Comparison of ENCODE assay signal across 18 cellular contexts in the genomic region with DNA sequence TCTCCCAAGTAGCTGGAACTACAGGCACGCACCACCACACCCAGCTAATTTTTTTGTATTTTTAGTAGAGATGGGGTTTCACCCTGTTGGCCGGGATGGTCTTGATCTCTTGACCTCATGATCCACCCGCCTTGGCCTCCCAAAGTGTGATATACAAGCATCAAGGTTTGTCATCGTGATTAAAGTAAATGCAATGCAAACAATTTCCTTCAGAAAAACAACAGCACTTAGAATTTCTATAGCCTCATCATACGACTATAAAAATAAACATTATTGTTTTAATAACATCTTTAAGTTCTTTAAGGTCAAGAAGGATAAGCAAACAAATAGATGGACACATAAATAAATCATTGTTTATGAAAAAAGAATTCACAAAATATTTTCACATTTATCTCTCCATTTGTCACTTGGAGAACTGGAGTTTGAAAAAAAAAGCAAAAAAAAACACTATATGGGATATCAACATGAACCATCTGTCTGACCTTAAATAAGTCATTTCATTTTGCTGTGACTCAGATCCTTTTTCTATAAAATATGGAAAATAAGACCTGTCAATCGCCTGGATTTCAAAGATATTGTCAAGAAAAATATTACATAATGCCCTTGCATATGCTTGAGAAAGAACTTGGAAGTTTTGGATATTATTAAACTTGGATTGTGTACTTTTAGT.
DNase-seq lines count a peak whose midpoint lies in the region; ATAC-seq, FAIRE-seq and TF ChIP-seq lines count a peak whose summit lies in the region.
"Had no signal": no experiment of that assay in that cellular context is flagged by ENCODE, and none has a peak within 500 bp of the region (broad histone marks: within the 10 kb centered on the region; RNA-seq: fewer than 3 reads in every experiment).

No MANE protein-coding gene starts in this region.

- no peak for TF ChIP-seq CTCF in K562 (IDR thresholded peaks at IDR 0.05 in 2 of 3, conservative IDR thresholded peaks at IDR 0.05 in 1 of 3; ENCODE audit: insufficient read depth in 2 of 3, low read depth in 1 of 3, low read length in 3 of 3)
- TF ChIP-seq CTCF in tibial nerve (IDR thresholded peaks at IDR 0.05) = no peak
- no peak for TF ChIP-seq CTCF in RWPE1 (conservative IDR thresholded peaks at IDR 0.05; ENCODE audit: low read depth)

- CTCF ChIA-PET in K562 (lab: Yijun Ruan, JAX; ENCODE audit: low intra/inter-chr PET ratio) = no interaction called here
- CTCF ChIA-PET in RWPE1 (lab: Yijun Ruan, JAX) = no interaction called here

- POLR2A ChIA-PET in K562 (lab: Yijun Ruan, JAX) = no interaction called here
- POLR2A ChIA-PET in RWPE1 (lab: Yijun Ruan, JAX; ENCODE audit: low non-redundant PET) = no interaction called here

- 0 out of 2 replicates have a peak, but pooled peaks cover 3% of the 10 kb centered on the region for H3K36me3 ChIP-seq in ACC112 (ENCODE audit: insufficient read depth, low read length)
- no peaks in the 10 kb centered on the region for H3K36me3 ChIP-seq in K562 (ENCODE audit: control insufficient read depth, insufficient read depth, low read length)
- H3K36me3 ChIP-seq in tibial nerve = no peaks in the 10 kb centered on the region
- H3K36me3 ChIP-seq: SJCRH30 had no signal

- no peak overlapping the region for H3K4me2 ChIP-seq in K562 (ENCODE audit: insufficient read depth, low read length)
- H3K4me2 ChIP-seq: A549, GM23338 had no signal

- H3K27ac ChIP-seq in ACC112 (ENCODE audit: low read depth, low read length) (peak overlapping the region; percentile 33; the same call in 1 of the 2 replicates), K562 (ENCODE audit: extremely low read depth, low read depth, low read length) (no peak overlapping the region), tibial nerve (no peak overlapping the region), RWPE1 (no peak overlapping the region)
- H3K27ac ChIP-seq: A549, SJCRH30 had no signal

- no peak for FAIRE-seq in HTR-8/SVneo (lab: Jason Lieb, UNC)
- FAIRE-seq in K562 (lab: Jason Lieb, UNC) = peak; percentile 62
- FAIRE-seq: A549 had no signal

- in situ Hi-C loops in K562 (cut with MboI) = no loop called here

- H3K27me3 ChIP-seq in ACC112 (ENCODE audit: insufficient read depth, low read length) (no peaks in the 10 kb centered on the region), K562 (ENCODE audit: control insufficient read depth in 2 of 2, insufficient read depth in 2 of 2, low read length in 2 of 2) (no peaks in the 10 kb centered on the region), tibial nerve (no peaks in the 10 kb centered on the region)
- H3K27me3 ChIP-seq: SJCRH30 had no signal

- H4K20me1 ChIP-seq in K562 (replicated peaks; ENCODE audit: control insufficient read depth, insufficient read depth, low read length) = no peaks in the 10 kb centered on the region

- no peak overlapping the region for H3K9ac ChIP-seq in K562 (ENCODE audit: insufficient read depth in 1 of 2, low read depth in 2 of 2, low read length in 2 of 2)

- no peak overlapping the region for H2AFZ ChIP-seq in ACC112 (ENCODE audit: low read length, unreplicated experiment)
- H2AFZ ChIP-seq in K562 (ENCODE audit: low read depth, low read length) = no peak overlapping the region
- H2AFZ ChIP-seq: GM23338 had no signal

- TF ChIP-seq POLR2A in K562 (conservative IDR thresholded peaks at IDR 0.05) (no peak), tibial nerve (IDR thresholded peaks at IDR 0.05) (no peak)

- 6% methylated on average over 6 of the region's 6 CpGs for WGBS in K562 (ENCODE audit: insufficient coverage, low coverage, missing lambda C conversion rate)
- WGBS in tibial nerve, 2 donors = 80 to 85% methylated on average over 6 of the region's 6 CpGs

- TF ChIP-seq RAD21 in K562 (CRISPR knock-in tag; conservative IDR thresholded peaks at IDR 0.05 in 1 of 2, IDR thresholded peaks at IDR 0.05 in 1 of 2) = no peak

- H3K9me1 ChIP-seq in K562 (ENCODE audit: control insufficient read depth, insufficient read depth, low read length) = no peaks in the 10 kb centered on the region

- H3K4me1 ChIP-seq in ACC112 (ENCODE audit: control insufficient read depth, insufficient read depth, low read length, unreplicated experiment) (peaks cover 17% of the 10 kb centered on the region), K562 (replicated peaks in 1 of 2; ENCODE audit: control insufficient read depth in 2 of 2, insufficient read depth in 2 of 2, low read length in 2 of 2) (no peaks in the 10 kb centered on the region), tibial nerve (peaks cover 0 to 10% (median 0%) of the 10 kb centered on the region in 4 donors)
- H3K4me1 ChIP-seq: A549 had no signal

- DNase-seq in HTR-8/SVneo (ENCODE audit: insufficient read length, low spot score) = peak; percentile 28
- DNase-seq in K562 (ENCODE audit: extremely low read depth in 1 of 4, low spot score in 3 of 4) = no peak
- DNase-seq in iris pigment epithelial cell (ENCODE audit: low read depth) = peak; percentile 59
- DNase-seq in iPS-NIHi7 (ENCODE audit: extremely low spot score) = no peak
- DNase-seq in tibial nerve (ENCODE audit: low spot score in 2 of 2) = no peak
- no peak for DNase-seq in cerebellum (ENCODE audit: low spot score)
- DNase-seq in RWPE1 (ENCODE audit: low spot score) = no peak
- DNase-seq: C1 segment of cervical spinal cord; DMS79 treated with DMSO at 0.1 percent for 48 hours; NCI-H1105; NCI-H187; NCI-H345; NCI-H526 treated with DMSO at 0.1 percent for 48 hours; NK-92 treated with Interleukin-12 subunit alpha and Interleukin-12 subunit beta, amount 100 ng/mL, for 24 hours; SJCRH30 had no signal

- no TSS peak for BruUV-seq in K562 (replicated peaks; lab: Mats Ljungman, UMichigan)

- no peak overlapping the region for H3K4me3 ChIP-seq in ACC112 (ENCODE audit: low read depth, low read length)
- H3K4me3 ChIP-seq in K562 = no peak overlapping the region
- no peak overlapping the region for H3K4me3 ChIP-seq in tibial nerve
- H3K4me3 ChIP-seq: A549, GM23338, SJCRH30 had no signal

- TF ChIP-seq EP300 in K562 (IDR thresholded peaks at IDR 0.05; ENCODE audit: low read length) (no peak), tibial nerve (IDR thresholded peaks at IDR 0.05) (no peak)

- intact Hi-C loops in K562 (cut with micrococcal nuclease) = no loop called here

- ATAC-seq in K562 = no peak
- ATAC-seq: GM23338 had no signal

- H3K9me3 ChIP-seq in K562 (replicated peaks; ENCODE audit: control insufficient read depth, insufficient read depth, low read depth, low read length) (peaks cover 2% of the 10 kb centered on the region), tibial nerve (peaks cover 0 to 28% (median 0%) of the 10 kb centered on the region in 4 donors)
- H3K9me3 ChIP-seq: A549 had no signal

- H3K79me2 ChIP-seq in ACC112 (ENCODE audit: control insufficient read depth, insufficient read depth, low read length, unreplicated experiment) = no peaks in the 10 kb centered on the region
- no peaks in the 10 kb centered on the region for H3K79me2 ChIP-seq in K562 (ENCODE audit: control insufficient read depth, insufficient read depth, low read length)

TF ChIP-seq in K562, 482 proteins besides CTCF, POLR2A, EP300 and RAD21 (continues in another document):
- TF ChIP-seq CBFA2T3 (IDR thresholded peaks at IDR 0.05) (0 out of 2 replicates have a peak, but pooled peaks have one; percentile 13), MEIS2 (IDR thresholded peaks at IDR 0.05; ENCODE audit: partially characterized antibody) (peak; percentile 25), ILF3 (IDR thresholded peaks at IDR 0.05; ENCODE audit: borderline replicate concordance) (no peak), ZNF561 (CRISPR knock-in tag; conservative IDR thresholded peaks at IDR 0.05) (no peak), ZNF785 (CRISPR knock-in tag; IDR thresholded peaks at IDR 0.05) (no peak)
- TF ChIP-seq, protein P1, sequence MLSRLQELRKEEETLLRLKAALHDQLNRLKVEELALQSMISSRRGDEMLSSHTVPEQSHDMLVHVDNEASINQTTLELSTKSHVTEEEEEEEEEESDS (CRISPR knock-in tag; IDR thresholded peaks at IDR 0.05) = no peak
- TF ChIP-seq, protein P2, sequence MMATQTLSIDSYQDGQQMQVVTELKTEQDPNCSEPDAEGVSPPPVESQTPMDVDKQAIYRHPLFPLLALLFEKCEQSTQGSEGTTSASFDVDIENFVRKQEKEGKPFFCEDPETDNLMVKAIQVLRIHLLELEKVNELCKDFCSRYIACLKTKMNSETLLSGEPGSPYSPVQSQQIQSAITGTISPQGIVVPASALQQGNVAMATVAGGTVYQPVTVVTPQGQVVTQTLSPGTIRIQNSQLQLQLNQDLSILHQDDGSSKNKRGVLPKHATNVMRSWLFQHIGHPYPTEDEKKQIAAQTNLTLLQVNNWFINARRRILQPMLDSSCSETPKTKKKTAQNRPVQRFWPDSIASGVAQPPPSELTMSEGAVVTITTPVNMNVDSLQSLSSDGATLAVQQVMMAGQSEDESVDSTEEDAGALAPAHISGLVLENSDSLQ (IDR thresholded peaks at IDR 0.05) = 0 out of 2 replicates have a peak, but pooled peaks have one; percentile 39
- TF ChIP-seq, protein P3, sequence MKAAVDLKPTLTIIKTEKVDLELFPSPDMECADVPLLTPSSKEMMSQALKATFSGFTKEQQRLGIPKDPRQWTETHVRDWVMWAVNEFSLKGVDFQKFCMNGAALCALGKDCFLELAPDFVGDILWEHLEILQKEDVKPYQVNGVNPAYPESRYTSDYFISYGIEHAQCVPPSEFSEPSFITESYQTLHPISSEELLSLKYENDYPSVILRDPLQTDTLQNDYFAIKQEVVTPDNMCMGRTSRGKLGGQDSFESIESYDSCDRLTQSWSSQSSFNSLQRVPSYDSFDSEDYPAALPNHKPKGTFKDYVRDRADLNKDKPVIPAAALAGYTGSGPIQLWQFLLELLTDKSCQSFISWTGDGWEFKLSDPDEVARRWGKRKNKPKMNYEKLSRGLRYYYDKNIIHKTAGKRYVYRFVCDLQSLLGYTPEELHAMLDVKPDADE (conservative IDR thresholded peaks at IDR 0.05; ENCODE audit: control insufficient read depth, low read depth, low read length) = no peak

Comparison
In these comparisons a context has a peak if more than half of its experiments do, and no peak if none do; other contexts are left out.
1. DNase-seq: peak in HTR-8/SVneo (single experiment) and iris pigment epithelial cell (single experiment); none in K562 (0 of 4), iPS-NIHi7 (single experiment), tibial nerve (0 of 2), cerebellum (single experiment) and RWPE1 (single experiment).